In the genomic region with DNA sequence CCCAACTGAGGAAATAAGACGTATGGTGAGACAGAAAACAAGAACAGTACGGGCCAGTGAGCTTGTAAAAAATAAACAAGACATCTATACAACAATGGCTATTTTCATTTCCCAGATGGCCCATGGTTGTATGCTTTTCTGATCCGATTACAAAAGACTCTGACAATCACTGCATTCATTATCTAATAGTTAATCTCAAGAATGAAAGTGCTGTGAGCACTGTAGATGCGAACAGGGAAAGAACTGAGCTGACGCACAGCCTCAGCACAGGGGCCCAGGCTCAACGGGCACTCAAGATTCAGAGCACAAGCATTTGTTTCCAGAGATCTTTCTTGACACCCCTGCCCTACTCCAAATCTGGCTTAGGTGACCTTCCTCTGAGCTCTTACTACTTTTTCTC, we compare ENCODE assay signal across 10 cellular contexts. TPM values are rescaled to one million over a fixed set of nuclear protein-coding genes. Genes with fewer than 3 reads are reported as not detected.
DNase-seq lines count a peak whose midpoint lies in the region; ATAC-seq, FAIRE-seq and TF ChIP-seq lines count a peak whose summit lies in the region.
"Had no signal": no experiment of that assay in that cellular context is flagged by ENCODE, and none has a peak within 500 bp of the region (broad histone marks: within the 10 kb centered on the region; RNA-seq: fewer than 3 reads in every experiment).

No MANE protein-coding gene starts in this region.

- H3K4me3 ChIP-seq in RWPE2 (ENCODE audit: severe bottlenecking) (no peak overlapping the region), skeletal muscle satellite cell (ENCODE audit: low read length) (no peak overlapping the region), PC-9 (no peak overlapping the region), GM23338 (no peak overlapping the region)

- POLR2A ChIA-PET in HEK293T (lab: Yijun Ruan, JAX) (interaction anchor here (1.2 kb wide), 1 partner anchor 145 kb away, joined by 4 read pairs; no protein-coding TSS in a partner anchor), PC-9 (lab: Charles Lee; ENCODE audit: unreplicated experiment) (no interaction called here)

- no peak for TF ChIP-seq POLR2A in GM12892 (IDR thresholded peaks at IDR 0.05; ENCODE audit: low read depth, low read length)

- peak; percentile 56 for FAIRE-seq in GM12892 (lab: Jason Lieb, UNC)

- CTCF ChIA-PET in HEK293T (lab: Yijun Ruan, JAX) (interaction anchor here (0.5 kb wide), 1 partner anchor 450 kb away, joined by 4 read pairs; no protein-coding TSS in a partner anchor), PC-9 (lab: Charles Lee) (no interaction called here)

- H3K4me1 ChIP-seq in RWPE2 (ENCODE audit: insufficient read depth, poor library complexity, severe bottlenecking), result no peaks in the 10 kb centered on the region
- peaks cover 16% of the 10 kb centered on the region for H3K4me1 ChIP-seq in skeletal muscle satellite cell (ENCODE audit: control insufficient read depth, insufficient read depth, low read length)
- H3K4me1 ChIP-seq in PC-9 (replicated peaks; ENCODE audit: insufficient read depth), result no peaks in the 10 kb centered on the region
- H3K4me1 ChIP-seq in GM23338 (ENCODE audit: insufficient read depth), result no peaks in the 10 kb centered on the region

- H4K20me1 ChIP-seq in PC-9 (ENCODE audit: insufficient read depth) (no peaks in the 10 kb centered on the region), GM23338 (replicated peaks; ENCODE audit: insufficient read depth) (peaks cover 4% of the 10 kb centered on the region; the same call in 1 of the 2 replicates)

- peaks cover 3% of the 10 kb centered on the region; the same call in 2 of the 3 replicates for H3K36me3 Mint-ChIP-seq in GM23338 (ENCODE audit: low read depth)

- no peak overlapping the region for H3K4me3 Mint-ChIP-seq in GM23338

- no peak for DNase-seq in GM12892 (ENCODE audit: insufficient read length)
- DNase-seq in RWPE2 (ENCODE audit: low spot score), result no peak
- peak; percentile 93 for DNase-seq in globus pallidus (ENCODE audit: low spot score)
- no peak for DNase-seq in NCI-H345 treated with DMSO at 0.1 percent for 48 hours (lab: John Stamatoyannopoulos, UW; ENCODE audit: unreplicated experiment)
- no peak for DNase-seq in HEK293T (ENCODE audit: extremely low spot score)
- DNase-seq in PC-9, result no peak
- DNase-seq in GM23338 (ENCODE audit: low spot score), result no peak
- DNase-seq: left cardiac atrium had no signal

- H3K27ac ChIP-seq in RWPE2 (ENCODE audit: poor library complexity, severe bottlenecking) (no peak overlapping the region), PC-9 (no peak overlapping the region), GM23338 (ENCODE audit: low read depth) (no peak overlapping the region)

- no peaks in the 10 kb centered on the region for H3K27me3 Mint-ChIP-seq in GM23338 (ENCODE audit: insufficient read depth, low read depth, poor library complexity)

- H3K4me2 ChIP-seq in skeletal muscle satellite cell (ENCODE audit: low read length) (peak overlapping the region; percentile 21), PC-9 (no peak overlapping the region), GM23338 (no peak overlapping the region)

- no peak overlapping the region for H3K27ac Mint-ChIP-seq in GM23338

- H3K79me2 ChIP-seq in PC-9 (ENCODE audit: low read depth) (no peaks in the 10 kb centered on the region), GM23338 (replicated peaks; ENCODE audit: insufficient read depth) (peaks cover 23% of the 10 kb centered on the region)

- H3K9me2 ChIP-seq in PC-9 (ENCODE audit: insufficient read depth) (no peaks in the 10 kb centered on the region), GM23338 (ENCODE audit: insufficient read depth) (no peaks in the 10 kb centered on the region)

- H3K36me3 ChIP-seq in RWPE2 (ENCODE audit: low read depth) (peaks cover 26% of the 10 kb centered on the region; the same call in 1 of the 2 replicates), skeletal muscle satellite cell (ENCODE audit: insufficient read depth, low read length) (peaks cover 30% of the 10 kb centered on the region), PC-9 (ENCODE audit: low read depth) (no peaks in the 10 kb centered on the region), GM23338 (ENCODE audit: insufficient read depth) (no peaks in the 10 kb centered on the region)

- no peak overlapping the region for H3K9ac ChIP-seq in skeletal muscle satellite cell (ENCODE audit: low read depth, low read length)

- BruUV-seq in PC-9 (replicated peaks; lab: Mats Ljungman, UMichigan), result no TSS peak

- no peaks in the 10 kb centered on the region for H3K9me3 ChIP-seq in RWPE2 (ENCODE audit: severe bottlenecking)
- no peaks in the 10 kb centered on the region for H3K9me3 ChIP-seq in skeletal muscle satellite cell (replicated peaks; ENCODE audit: low read length)
- H3K9me3 ChIP-seq in PC-9 (ENCODE audit: insufficient read depth, low read depth), result no peaks in the 10 kb centered on the region

- no peak overlapping the region for H2AFZ ChIP-seq in PC-9
- H2AFZ ChIP-seq in GM23338, result no peak overlapping the region

- no peaks in the 10 kb centered on the region for H3K9me3 Mint-ChIP-seq in GM23338

- ATAC-seq in RWPE2 (ENCODE audit: low read depth) (0 out of 3 replicates have a peak, but pooled peaks have one; percentile 7), GM23338 (no peak)
- ATAC-seq: Panc1 had no signal

- H3F3A ChIP-seq in PC-9 (ENCODE audit: insufficient read depth, low read depth), result no peaks in the 10 kb centered on the region
- no peaks in the 10 kb centered on the region for H3F3A ChIP-seq in GM23338 (replicated peaks; ENCODE audit: low read depth)

- intact Hi-C loops in PC-9 (cut with micrococcal nuclease; ENCODE audit: unreplicated experiment), result no loop called here

- no peaks in the 10 kb centered on the region for H3K27me3 ChIP-seq in RWPE2 (ENCODE audit: insufficient read depth, poor library complexity, severe bottlenecking)
- no peaks in the 10 kb centered on the region for H3K27me3 ChIP-seq in skeletal muscle satellite cell (ENCODE audit: control insufficient read depth, insufficient read depth, low read length)
- H3K27me3 ChIP-seq in PC-9 (ENCODE audit: insufficient read depth, low read depth), result no peaks in the 10 kb centered on the region
- no peaks in the 10 kb centered on the region for H3K27me3 ChIP-seq in GM23338 (ENCODE audit: insufficient read depth)

- H3K4me1 Mint-ChIP-seq in GM23338, result peaks cover 3% of the 10 kb centered on the region; the same call in 2 of the 3 replicates

- TF ChIP-seq CTCF in RWPE2 (IDR thresholded peaks at IDR 0.05; ENCODE audit: poor library complexity, severe bottlenecking) (no peak), PC-9 (conservative IDR thresholded peaks at IDR 0.05) (no peak), GM23338 (conservative IDR thresholded peaks at IDR 0.05; ENCODE audit: low read depth in 2 of 2) (no peak)

TF ChIP-seq in HEK293T, 16 proteins besides CTCF, POLR2A, EP300 and RAD21:
- no peak for TF ChIP-seq ARNT (IDR thresholded peaks at IDR 0.05)
- TF ChIP-seq, protein P1, sequence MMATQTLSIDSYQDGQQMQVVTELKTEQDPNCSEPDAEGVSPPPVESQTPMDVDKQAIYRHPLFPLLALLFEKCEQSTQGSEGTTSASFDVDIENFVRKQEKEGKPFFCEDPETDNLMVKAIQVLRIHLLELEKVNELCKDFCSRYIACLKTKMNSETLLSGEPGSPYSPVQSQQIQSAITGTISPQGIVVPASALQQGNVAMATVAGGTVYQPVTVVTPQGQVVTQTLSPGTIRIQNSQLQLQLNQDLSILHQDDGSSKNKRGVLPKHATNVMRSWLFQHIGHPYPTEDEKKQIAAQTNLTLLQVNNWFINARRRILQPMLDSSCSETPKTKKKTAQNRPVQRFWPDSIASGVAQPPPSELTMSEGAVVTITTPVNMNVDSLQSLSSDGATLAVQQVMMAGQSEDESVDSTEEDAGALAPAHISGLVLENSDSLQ (IDR thresholded peaks at IDR 0.05), result no peak

TF ChIP-seq in GM23338, 12 proteins besides CTCF, POLR2A, EP300 and RAD21 (continues in another document):
- no peak for TF ChIP-seq POLR2AphosphoS5 (IDR thresholded peaks at IDR 0.05; ENCODE audit: low read depth)
- TF ChIP-seq ZNF114 (CRISPR knock-in tag; IDR thresholded peaks at IDR 0.05), result no peak
- TF ChIP-seq, protein P2, sequence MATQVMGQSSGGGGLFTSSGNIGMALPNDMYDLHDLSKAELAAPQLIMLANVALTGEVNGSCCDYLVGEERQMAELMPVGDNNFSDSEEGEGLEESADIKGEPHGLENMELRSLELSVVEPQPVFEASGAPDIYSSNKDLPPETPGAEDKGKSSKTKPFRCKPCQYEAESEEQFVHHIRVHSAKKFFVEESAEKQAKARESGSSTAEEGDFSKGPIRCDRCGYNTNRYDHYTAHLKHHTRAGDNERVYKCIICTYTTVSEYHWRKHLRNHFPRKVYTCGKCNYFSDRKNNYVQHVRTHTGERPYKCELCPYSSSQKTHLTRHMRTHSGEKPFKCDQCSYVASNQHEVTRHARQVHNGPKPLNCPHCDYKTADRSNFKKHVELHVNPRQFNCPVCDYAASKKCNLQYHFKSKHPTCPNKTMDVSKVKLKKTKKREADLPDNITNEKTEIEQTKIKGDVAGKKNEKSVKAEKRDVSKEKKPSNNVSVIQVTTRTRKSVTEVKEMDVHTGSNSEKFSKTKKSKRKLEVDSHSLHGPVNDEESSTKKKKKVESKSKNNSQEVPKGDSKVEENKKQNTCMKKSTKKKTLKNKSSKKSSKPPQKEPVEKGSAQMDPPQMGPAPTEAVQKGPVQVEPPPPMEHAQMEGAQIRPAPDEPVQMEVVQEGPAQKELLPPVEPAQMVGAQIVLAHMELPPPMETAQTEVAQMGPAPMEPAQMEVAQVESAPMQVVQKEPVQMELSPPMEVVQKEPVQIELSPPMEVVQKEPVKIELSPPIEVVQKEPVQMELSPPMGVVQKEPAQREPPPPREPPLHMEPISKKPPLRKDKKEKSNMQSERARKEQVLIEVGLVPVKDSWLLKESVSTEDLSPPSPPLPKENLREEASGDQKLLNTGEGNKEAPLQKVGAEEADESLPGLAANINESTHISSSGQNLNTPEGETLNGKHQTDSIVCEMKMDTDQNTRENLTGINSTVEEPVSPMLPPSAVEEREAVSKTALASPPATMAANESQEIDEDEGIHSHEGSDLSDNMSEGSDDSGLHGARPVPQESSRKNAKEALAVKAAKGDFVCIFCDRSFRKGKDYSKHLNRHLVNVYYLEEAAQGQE (IDR thresholded peaks at IDR 0.05; ENCODE audit: unreplicated experiment), result no peak
- no peak for TF ChIP-seq JUNB (IDR thresholded peaks at IDR 0.05; ENCODE audit: unreplicated experiment)
- TF ChIP-seq EZH2phosphoT487 (IDR thresholded peaks at IDR 0.05; ENCODE audit: unreplicated experiment), result no peak
- TF ChIP-seq STAT1 (IDR thresholded peaks at IDR 0.05; ENCODE audit: unreplicated experiment), result no peak

RNA-seq across cellular contexts. Expression of gene MTMR10, which starts 6.9 kb away (rescaled TPM):
- 10.3 TPM for polyA plus RNA-seq in GM12892 (2012; ENCODE audit: missing spikeins)
- total RNA-seq in skeletal muscle satellite cell (2012; rRNA removed), result 8.6 and 10.9 TPM in 2 replicates
- total RNA-seq in PC-9 (2021), result 4.4 and 6.2 TPM in 2 replicates
- 10.9 and 11.3 TPM in 2 replicates for total RNA-seq in GM23338 (2014; rRNA removed; shearing (Covaris generic))
- 3.6 and 4.3 TPM in 2 replicates for polyA plus RNA-seq in GM23338 (2016; fragmentation: Nextera tagmentation; extraction: Ambion mirVana)
